ENCODE assay signal across 22 cellular contexts in genomic region chr5:170860818-170861217, GRCh38. TPM values are rescaled to one million over a fixed set of nuclear protein-coding genes. Genes with fewer than 3 reads are reported as not detected.
DNase-seq lines count a peak whose midpoint lies in the region; ATAC-seq, FAIRE-seq and TF ChIP-seq lines count a peak whose summit lies in the region.
"Had no signal": no experiment of that assay in that cellular context is flagged by ENCODE, and none has a peak within 500 bp of the region (broad histone marks: within the 10 kb centered on the region; RNA-seq: fewer than 3 reads in every experiment).

No MANE protein-coding gene starts in this region.

- CTCF ChIA-PET in Calu3 (lab: Charles Lee) (no interaction called here), HCT116 (lab: Charles Lee) (no interaction called here), K562 (lab: Yijun Ruan, JAX; ENCODE audit: low intra/inter-chr PET ratio) (no interaction called here)

- H2AFZ ChIP-seq in HCT116 (ENCODE audit: low read depth, low read length, poor library complexity, severe bottlenecking): peak overlapping the region; percentile 13
- no peak overlapping the region for H2AFZ ChIP-seq in K562 (ENCODE audit: low read depth, low read length)
- H2AFZ ChIP-seq: PC-9 had no signal

- peaks cover 18% of the 10 kb centered on the region for H3K9me3 Mint-ChIP-seq in Calu3 (ENCODE audit: low read depth, unreplicated experiment)
- H3K9me3 Mint-ChIP-seq in nephron: peaks cover 23% of the 10 kb centered on the region

- H3K9me3 ChIP-seq in HCT116 (ENCODE audit: control insufficient read depth in 1 of 2, insufficient read depth in 1 of 2, low read depth in 1 of 2, low read length in 2 of 2): peaks cover 3 to 13% of the 10 kb centered on the region in 2 experiments; a peak in 2 of 4 replicates
- no peaks in the 10 kb centered on the region for H3K9me3 ChIP-seq in K562 (replicated peaks; ENCODE audit: control insufficient read depth, insufficient read depth, low read depth, low read length)
- H3K9me3 ChIP-seq in WERI-Rb-1 (ENCODE audit: severe bottlenecking): peaks cover 11% of the 10 kb centered on the region

- no peak overlapping the region for H3K9ac ChIP-seq in HCT116 (ENCODE audit: low read length)
- no peak overlapping the region for H3K9ac ChIP-seq in K562 (ENCODE audit: insufficient read depth in 1 of 2, low read depth in 2 of 2, low read length in 2 of 2)

- H3K36me3 Mint-ChIP-seq in Calu3 (ENCODE audit: insufficient read depth, unreplicated experiment): peaks cover 46% of the 10 kb centered on the region
- H3K36me3 Mint-ChIP-seq in nephron (ENCODE audit: low read depth): peaks cover 15% of the 10 kb centered on the region

- BruUV-seq in Calu3 (replicated peaks; lab: Mats Ljungman, UMichigan) (no TSS peak), HCT116 (replicated peaks; lab: Mats Ljungman, UMichigan) (no TSS peak), K562 (replicated peaks; lab: Mats Ljungman, UMichigan) (no TSS peak)

- H3K4me1 Mint-ChIP-seq in Calu3 (ENCODE audit: low read depth, unreplicated experiment): peaks cover 33% of the 10 kb centered on the region
- peaks cover 22% of the 10 kb centered on the region for H3K4me1 Mint-ChIP-seq in nephron

- H3K79me2 ChIP-seq in HCT116 (ENCODE audit: insufficient read depth, low read length) (peaks cover 34% of the 10 kb centered on the region), K562 (ENCODE audit: control insufficient read depth, insufficient read depth, low read length) (no peaks in the 10 kb centered on the region)

- TF ChIP-seq CTCF in Calu3 (IDR thresholded peaks at IDR 0.05; ENCODE audit: unreplicated experiment) (no peak), HCT116 (IDR thresholded peaks at IDR 0.05 in 2 of 3, conservative IDR thresholded peaks at IDR 0.05 in 1 of 3; ENCODE audit: borderline replicate concordance in 1 of 3, insufficient read depth in 1 of 3, low read depth in 2 of 3, low read length in 2 of 3) (no peak), K562 (IDR thresholded peaks at IDR 0.05 in 2 of 3, conservative IDR thresholded peaks at IDR 0.05 in 1 of 3; ENCODE audit: insufficient read depth in 2 of 3, low read depth in 1 of 3, low read length in 3 of 3) (no peak), nephron (IDR thresholded peaks at IDR 0.05; ENCODE audit: unreplicated experiment in 3 of 3) (no peak), WERI-Rb-1 (IDR thresholded peaks at IDR 0.05; ENCODE audit: low read depth, low read length) (no peak)

- H3K4me2 ChIP-seq in HCT116 (ENCODE audit: low read length) (no peak overlapping the region), K562 (ENCODE audit: insufficient read depth, low read length) (no peak overlapping the region)

- H3K9me1 ChIP-seq in K562 (ENCODE audit: control insufficient read depth, insufficient read depth, low read length): no peaks in the 10 kb centered on the region

- WGBS in K562 (ENCODE audit: insufficient coverage, low coverage, missing lambda C conversion rate): 5% methylated on average over 1 of the region's 1 CpG

- no peak for TF ChIP-seq EP300 in K562 (IDR thresholded peaks at IDR 0.05; ENCODE audit: low read length)

- intact Hi-C loops in Calu3 (cut with micrococcal nuclease; ENCODE audit: unreplicated experiment) (loop anchor here (5.0 kb wide), 2 partner anchors 49 to 109 kb away; no protein-coding TSS in a partner anchor), HCT116 (cut with micrococcal nuclease) (no loop called here), K562 (cut with micrococcal nuclease) (no loop called here)

- no peaks in the 10 kb centered on the region for H3K27me3 ChIP-seq in HCT116 (ENCODE audit: insufficient read depth, low read length)
- H3K27me3 ChIP-seq in K562 (ENCODE audit: control insufficient read depth in 2 of 2, insufficient read depth in 2 of 2, low read length in 2 of 2): no peaks in the 10 kb centered on the region
- no peaks in the 10 kb centered on the region for H3K27me3 ChIP-seq in WERI-Rb-1 (ENCODE audit: insufficient read depth, low read depth, severe bottlenecking)

- no peaks in the 10 kb centered on the region for H3K9me2 ChIP-seq in HCT116 (ENCODE audit: insufficient read depth)

- in situ Hi-C loops in K562 (cut with MboI): no loop called here

- ATAC-seq in HCT116 (no peak), K562 (no peak), GM18519 (IDR thresholded peaks at IDR 0.05; ENCODE audit: low FRiP score, unreplicated experiment) (no peak), GM18517 (IDR thresholded peaks at IDR 0.05; ENCODE audit: unreplicated experiment) (no peak), HG02973 (IDR thresholded peaks at IDR 0.05; ENCODE audit: unreplicated experiment) (no peak)

- H4K20me1 ChIP-seq in HCT116 (ENCODE audit: insufficient read depth): no peaks in the 10 kb centered on the region
- H4K20me1 ChIP-seq in K562 (replicated peaks; ENCODE audit: control insufficient read depth, insufficient read depth, low read length): no peaks in the 10 kb centered on the region

- POLR2A ChIA-PET in HCT116 (lab: Charles Lee): no interaction called here
- POLR2A ChIA-PET in K562 (lab: Yijun Ruan, JAX): no interaction called here

- H3K4me3 Mint-ChIP-seq in Calu3 (ENCODE audit: low read depth, unreplicated experiment) (peak overlapping the region; percentile 70), nephron (peak overlapping the region; percentile 86 to 92 (median 91))
- H3K4me3 Mint-ChIP-seq: T-helper 1 cell treated with Interleukin-12 subunit alpha and Interleukin-12 subunit beta and Interleukin-4 antibody, amounts not matched to agents 30 μg/mL and 1 μg/mL, for 36 hours had no signal

- no peak for DNase-seq in Calu3
- DNase-seq in HCT116 (ENCODE audit: low read depth, low spot score): no peak
- no peak for DNase-seq in K562 (ENCODE audit: extremely low read depth in 1 of 4, low spot score in 3 of 4)
- DNase-seq in WERI-Rb-1: no peak
- DNase-seq: activated CD4-positive, alpha-beta T cell treated with anti-CD3 and anti-CD28 coated beads, Interleukin-2, amount 50 U/mL, for 4 hours; activated effector memory CD4-positive, alpha-beta T cell treated with Interleukin-2 at 50 U/mL for 16 hours; COR-L47; effector CD8-positive, alpha-beta T cell; left cardiac atrium; naive B cell; NCI-H1694 treated with DMSO at 0.1 percent for 48 hours; NCI-H226; NCI-H774; PC-9; SIG-M5 had no signal

- H3K27me3 Mint-ChIP-seq in Calu3 (ENCODE audit: unreplicated experiment) (no peaks in the 10 kb centered on the region), nephron (ENCODE audit: low read depth) (no peaks in the 10 kb centered on the region)

- TF ChIP-seq POLR2A in HCT116 (IDR thresholded peaks at IDR 0.05; ENCODE audit: borderline replicate concordance, extremely low read depth, insufficient read depth, insufficient read length) (no peak), K562 (conservative IDR thresholded peaks at IDR 0.05) (no peak)

- FAIRE-seq in K562 (lab: Jason Lieb, UNC): no peak
- FAIRE-seq: G401.6 had no signal

- RAD21 ChIA-PET in HCT116 (lab: Charles Lee; ENCODE audit: low non-redundant PET in 1 of 2, low total read pairs in 2 of 2, uncharacterized antibody in 2 of 2, unreplicated experiment in 2 of 2): no interaction called here

- H3K4me3 ChIP-seq in HCT116 (replicated peaks in 1 of 2; ENCODE audit: low read depth in 1 of 2, low read length in 2 of 2) (no peak overlapping the region), K562 (no peak overlapping the region), WERI-Rb-1 (ENCODE audit: low read depth, low read length) (no peak overlapping the region)

- H3K36me3 ChIP-seq in HCT116 (ENCODE audit: control insufficient read depth in 1 of 2, insufficient read depth in 2 of 2, low read length in 2 of 2) (no peaks in the 10 kb centered on the region), K562 (ENCODE audit: control insufficient read depth, insufficient read depth, low read length) (no peaks in the 10 kb centered on the region), WERI-Rb-1 (peaks cover 3% of the 10 kb centered on the region; the same call in 1 of the 2 replicates)

- no peak for TF ChIP-seq RAD21 in HCT116 (IDR thresholded peaks at IDR 0.05; ENCODE audit: low read depth)
- no peak for TF ChIP-seq RAD21 in K562 (CRISPR knock-in tag; conservative IDR thresholded peaks at IDR 0.05 in 1 of 2, IDR thresholded peaks at IDR 0.05 in 1 of 2)

- H3K4me1 ChIP-seq in HCT116 (ENCODE audit: control insufficient read depth in 1 of 2, insufficient read depth in 2 of 2, low read length in 2 of 2): peaks cover 3 to 14% of the 10 kb centered on the region in 2 experiments; a peak in 2 of 4 replicates
- H3K4me1 ChIP-seq in K562 (replicated peaks in 1 of 2; ENCODE audit: control insufficient read depth in 2 of 2, insufficient read depth in 2 of 2, low read length in 2 of 2): no peaks in the 10 kb centered on the region

- H3K27ac ChIP-seq in HCT116 (ENCODE audit: low read depth, low read length): no peak overlapping the region
- H3K27ac ChIP-seq in K562 (ENCODE audit: extremely low read depth, low read depth, low read length): no peak overlapping the region
- H3K27ac ChIP-seq in WERI-Rb-1: no peak overlapping the region
- H3K27ac ChIP-seq: HL-60, PC-9 had no signal

- peak overlapping the region; percentile 56 for H3K27ac Mint-ChIP-seq in Calu3 (ENCODE audit: unreplicated experiment)
- peak overlapping the region in 2 of 3 experiments; percentile 15 to 43 for H3K27ac Mint-ChIP-seq in nephron
- H3K27ac Mint-ChIP-seq: T-helper 1 cell treated with Interleukin-12 subunit alpha and Interleukin-12 subunit beta and Interleukin-4 antibody, amounts not matched to agents 30 μg/mL and 1 μg/mL, for 36 hours had no signal

TF ChIP-seq in K562, 482 proteins besides CTCF, POLR2A, EP300 and RAD21:
- TF ChIP-seq ZFP1 (CRISPR knock-in tag; IDR thresholded peaks at IDR 0.05) (peak; percentile 79), HNRNPK (IDR thresholded peaks at IDR 0.05; ENCODE audit: low read depth, low read length, poor library complexity, severe bottlenecking) (no peak)
TF ChIP-seq in K562: peak in this region for 1.

RNA-seq across cellular contexts. Expression of gene RANBP17, which starts 1.0 kb away (rescaled TPM):
- total RNA-seq in Calu3 (2022) (69.3 and 117 TPM in 2 replicates), HCT116 (2021; ENCODE audit: unreplicated experiment) (18.2 TPM), K562 (2014; rRNA removed) (not detected in 2 replicates), K562 (2014; rRNA removed; fragmentation: Illumina TruSeq; extraction: Trizol) (not detected in 2 replicates), K562 (2015; rRNA removed; fragmentation: Illumina TruSeq; extraction: Trizol) (not detected in 2 replicates), K562 (2021) (0.13 TPM in 1 of 2 replicates, not detected in the other)
- polyA plus RNA-seq in HCT116 (2012): 4.7 and 5.8 TPM in 2 replicates
- total RNA-seq in K562 (2011; cell fraction: chromatin; rRNA removed; ENCODE audit: low replicate concordance): not detected in 2 replicates
- total RNA-seq in K562 (2011; cell fraction: nucleolus; rRNA removed): not detected in 2 replicates
- not detected in 2 replicates for total RNA-seq in K562 (2011; cell fraction: nucleoplasm; rRNA removed)
- polyA plus RNA-seq in K562 (2011; rRNA removed) (not detected in 2 replicates), K562 (2014; fragmentation: Illumina TruSeq; extraction: Trizol) (not detected in 2 replicates), K562 (2014; fragmentation: Nextera tagmentation; extraction: Ambion mirVana) (not detected), K562 (2014; rRNA removed) (not detected in 2 replicates)
- not detected in 2 replicates for polyA plus RNA-seq in K562 (2011; cell fraction: cytosol; rRNA removed)
- polyA plus RNA-seq in K562 (2011; cell fraction: nucleus; rRNA removed): not detected in 2 replicates
- polyA plus RNA-seq in K562 (2012): not detected in 2 replicates
- not detected in 2 replicates for polyA minus RNA-seq in K562 (2011; rRNA and poly(A)+ RNA removed)
- polyA minus RNA-seq in K562 (2011; cell fraction: cytosol; rRNA and poly(A)+ RNA removed): not detected in 2 replicates
- polyA minus RNA-seq in K562 (2011; cell fraction: nucleus; rRNA and poly(A)+ RNA removed): not detected in 2 replicates

Comparison
In these comparisons a context has a peak if more than half of its experiments do, and no peak if none do; other contexts are left out.
1. RNA of gene RANBP17, which starts 1.0 kb away (total RNA-seq): 69.3 to 117 TPM in Calu3 and 18.2 TPM in HCT116 (single experiment); 0.13 TPM in K562; every median in the first group is over 10 times any median in the second.